In genomic region chr13:99289674-99290337, GRCh38 we compare ENCODE assay signal across 13 cellular contexts. TPM values are rescaled to one million over a fixed set of nuclear protein-coding genes. Genes with fewer than 3 reads are reported as not detected.
A peak's percentile ranks its signal among the peaks of the same experiment; 100 is the strongest.
DNase-seq lines count a peak whose midpoint lies in the region; FAIRE-seq and TF ChIP-seq lines count a peak whose summit lies in the region.
"Had no signal": no experiment of that assay in that cellular context is flagged by ENCODE, and none has a peak within 500 bp of the region (broad histone marks: within the 10 kb centered on the region; RNA-seq: fewer than 3 reads in every experiment).

No MANE protein-coding gene starts in this region.

- intact Hi-C loops in activated T-helper 1 cell treated with anti-CD3 and anti-CD28 coated beads, Interleukin-12 subunit alpha, Interleukin-12 subunit beta, Interleukin-2, Interleukin-4 antibody, amounts not matched to agents 30 ng/mL and 10 ng/mL and 1 ng/mL, durations not matched to agents 14 hours and 24 hours and 36 hours (cut with micrococcal nuclease): loop anchor here (2.0 kb wide), 1 partner anchor 25 kb away; no protein-coding TSS in a partner anchor

- FAIRE-seq in GM12892 (lab: Jason Lieb, UNC): no peak

- no peak overlapping the region for H3K4me3 ChIP-seq in Peyer's patch
- H3K4me3 ChIP-seq: SK-N-MC had no signal

- H3K27me3 Mint-ChIP-seq in activated T-helper 1 cell treated with anti-CD3 and anti-CD28 coated beads, Interleukin-12 subunit alpha, Interleukin-12 subunit beta, Interleukin-2, Interleukin-4 antibody, amounts not matched to agents 30 ng/mL and 10 ng/mL and 1 ng/mL, durations not matched to agents 14 hours and 24 hours and 36 hours (ENCODE audit: insufficient read depth): no peaks in the 10 kb centered on the region
- H3K27me3 Mint-ChIP-seq in immature natural killer cell (ENCODE audit: low read depth in 3 of 3): peaks cover 0 to 1% (median 0%) of the 10 kb centered on the region in 3 donors

- H3K36me3 Mint-ChIP-seq in activated T-helper 1 cell treated with anti-CD3 and anti-CD28 coated beads, Interleukin-12 subunit alpha, Interleukin-12 subunit beta, Interleukin-2, Interleukin-4 antibody, amounts not matched to agents 30 ng/mL and 10 ng/mL and 1 ng/mL, durations not matched to agents 14 hours and 24 hours and 36 hours (ENCODE audit: low read depth): peaks cover 28% of the 10 kb centered on the region
- H3K36me3 Mint-ChIP-seq in immature natural killer cell: peaks cover 4 to 8% (median 4%) of the 10 kb centered on the region in 3 donors

- no peak overlapping the region for H3K27ac ChIP-seq in Peyer's patch
- H3K27ac ChIP-seq: foreskin keratinocyte, SK-N-MC, WERI-Rb-1 had no signal

- no peak overlapping the region for H3K4me3 Mint-ChIP-seq in activated T-helper 1 cell treated with anti-CD3 and anti-CD28 coated beads, Interleukin-12 subunit alpha, Interleukin-12 subunit beta, Interleukin-2, Interleukin-4 antibody, amounts not matched to agents 30 ng/mL and 10 ng/mL and 1 ng/mL, durations not matched to agents 14 hours and 24 hours and 36 hours
- H3K4me3 Mint-ChIP-seq in immature natural killer cell: peak overlapping the region; percentile 23 to 59 (median 51)
- H3K4me3 Mint-ChIP-seq: mesothelial cell of epicardium had no signal

- no peaks in the 10 kb centered on the region for H3K9me3 Mint-ChIP-seq in activated T-helper 1 cell treated with anti-CD3 and anti-CD28 coated beads, Interleukin-12 subunit alpha, Interleukin-12 subunit beta, Interleukin-2, Interleukin-4 antibody, amounts not matched to agents 30 ng/mL and 10 ng/mL and 1 ng/mL, durations not matched to agents 14 hours and 24 hours and 36 hours
- H3K9me3 Mint-ChIP-seq in immature natural killer cell: no peaks in the 10 kb centered on the region
- H3K9me3 Mint-ChIP-seq: mesothelial cell of epicardium had no signal

- DNase-seq in stimulated activated CD4-positive, alpha-beta T cell treated with anti-CD3 and anti-CD28 coated beads, Interleukin-15, amount 100 ng/mL, for 24 hours: peak; percentile 61
- DNase-seq in stimulated activated CD4-positive, alpha-beta T cell treated with anti-CD3 and anti-CD28 coated beads, Interleukin-2, amount 100 ng/mL, for 48 hours: no peak
- no peak for DNase-seq in activated T-helper 1 cell treated with anti-CD3 and anti-CD28 coated beads, Interleukin-12 subunit alpha, Interleukin-12 subunit beta, Interleukin-2, Interleukin-4 antibody, amounts not matched to agents 30 ng/mL and 10 ng/mL and 1 ng/mL, durations not matched to agents 14 hours and 24 hours and 36 hours (ENCODE audit: low spot score)
- DNase-seq in immature natural killer cell: peak; percentile 61 to 71 (median 70)
- DNase-seq in OCI-M2 (lab: John Stamatoyannopoulos, UW; ENCODE audit: unreplicated experiment): no peak
- DNase-seq in Peyer's patch: no peak
- no peak for DNase-seq in HPDE6-E6E7 (ENCODE audit: extremely low spot score)
- DNase-seq in GM12892 (ENCODE audit: insufficient read length): no peak
- DNase-seq: AML-193, foreskin keratinocyte, WERI-Rb-1 had no signal

- peaks cover 0 to 28% (median 14%) of the 10 kb centered on the region in 4 donors for H3K4me1 ChIP-seq in Peyer's patch
- H3K4me1 ChIP-seq: foreskin keratinocyte had no signal

- peaks cover 73% of the 10 kb centered on the region for H3K4me1 Mint-ChIP-seq in activated T-helper 1 cell treated with anti-CD3 and anti-CD28 coated beads, Interleukin-12 subunit alpha, Interleukin-12 subunit beta, Interleukin-2, Interleukin-4 antibody, amounts not matched to agents 30 ng/mL and 10 ng/mL and 1 ng/mL, durations not matched to agents 14 hours and 24 hours and 36 hours (ENCODE audit: low read depth)
- H3K4me1 Mint-ChIP-seq in immature natural killer cell: peaks cover 43 to 72% of the 10 kb centered on the region in 2 donors
- H3K4me1 Mint-ChIP-seq: mesothelial cell of epicardium had no signal

- no peak for TF ChIP-seq CTCF in Peyer's patch (IDR thresholded peaks at IDR 0.05)

- no peaks in the 10 kb centered on the region for H3K36me3 ChIP-seq in Peyer's patch

- peak overlapping the region; percentile 79 for H3K27ac Mint-ChIP-seq in activated T-helper 1 cell treated with anti-CD3 and anti-CD28 coated beads, Interleukin-12 subunit alpha, Interleukin-12 subunit beta, Interleukin-2, Interleukin-4 antibody, amounts not matched to agents 30 ng/mL and 10 ng/mL and 1 ng/mL, durations not matched to agents 14 hours and 24 hours and 36 hours
- peak overlapping the region; percentile 76 to 95 (median 87) for H3K27ac Mint-ChIP-seq in immature natural killer cell
- H3K27ac Mint-ChIP-seq: mesothelial cell of epicardium had no signal

- no peak for TF ChIP-seq POLR2A in Peyer's patch (IDR thresholded peaks at IDR 0.05)
- TF ChIP-seq POLR2A in GM12892 (IDR thresholded peaks at IDR 0.05; ENCODE audit: low read depth, low read length): no peak

- H3K27me3 ChIP-seq in Peyer's patch: no peaks in the 10 kb centered on the region
- H3K27me3 ChIP-seq: foreskin keratinocyte had no signal

- H3K9me3 ChIP-seq in Peyer's patch: no peaks in the 10 kb centered on the region

RNA-seq across cellular contexts. Expression of gene GPR183, which starts 17.4 kb away (rescaled TPM):
- 22.6 and 23.6 TPM in 2 replicates for total RNA-seq in activated T-helper 1 cell treated with anti-CD3 and anti-CD28 coated beads, Interleukin-12 subunit alpha, Interleukin-12 subunit beta, Interleukin-2, Interleukin-4 antibody, amounts not matched to agents 30 ng/mL and 10 ng/mL and 1 ng/mL, durations not matched to agents 14 hours and 24 hours and 36 hours
- polyA plus RNA-seq in immature natural killer cell: 100 to 1,000 TPM in 1 of 3 donors, 10 to 100 TPM in 2; 63.2 to 154 (median 87.1) TPM
- total RNA-seq in Peyer's patch: 10 to 100 TPM in 1 of 4 donors, 1 to 10 TPM in 3; 1.1 to 24.8 (median 3.9) TPM
- polyA plus RNA-seq in GM12892 (2012; ENCODE audit: missing spikeins): 100 TPM
- total RNA-seq: foreskin keratinocyte had no signal
- polyA plus RNA-seq: foreskin keratinocyte had no signal

RNA-seq across cellular contexts. Expression of gene GPR18, which starts 31.6 kb away (rescaled TPM):
- total RNA-seq in activated T-helper 1 cell treated with anti-CD3 and anti-CD28 coated beads, Interleukin-12 subunit alpha, Interleukin-12 subunit beta, Interleukin-2, Interleukin-4 antibody, amounts not matched to agents 30 ng/mL and 10 ng/mL and 1 ng/mL, durations not matched to agents 14 hours and 24 hours and 36 hours: 12.0 and 15.9 TPM in 2 replicates
- polyA plus RNA-seq in immature natural killer cell: 10 to 100 TPM; 10.1 to 30.0 (median 21.1) TPM
- total RNA-seq in Peyer's patch: 1 to 10 TPM in 1 of 4 donors, under 1 TPM in 1, not detected in 2; 0.53 to 4.1 TPM
- polyA plus RNA-seq in GM12892 (2012; ENCODE audit: missing spikeins): 0.76 TPM
- total RNA-seq: foreskin keratinocyte, mesothelial cell of epicardium had no signal
- polyA plus RNA-seq: foreskin keratinocyte had no signal

Comparison
In these comparisons a context has a peak if more than half of its experiments do, and no peak if none do; other contexts are left out.
1. DNase-seq: peak in stimulated activated CD4-positive, alpha-beta T cell treated with anti-CD3 and anti-CD28 coated beads, Interleukin-15, amount 100 ng/mL, for 24 hours (single experiment) and immature natural killer cell (3 of 3); none in stimulated activated CD4-positive, alpha-beta T cell treated with anti-CD3 and anti-CD28 coated beads, Interleukin-2, amount 100 ng/mL, for 48 hours (0 of 2), activated T-helper 1 cell treated with anti-CD3 and anti-CD28 coated beads, Interleukin-12 subunit alpha, Interleukin-12 subunit beta, Interleukin-2, Interleukin-4 antibody, amounts not matched to agents 30 ng/mL and 10 ng/mL and 1 ng/mL, durations not matched to agents 14 hours and 24 hours and 36 hours (single experiment), OCI-M2 (single experiment), Peyer's patch (0 of 3), HPDE6-E6E7 (single experiment) and GM12892 (single experiment).